Comparison of ENCODE assay signal across 23 cellular contexts in the genomic region with DNA sequence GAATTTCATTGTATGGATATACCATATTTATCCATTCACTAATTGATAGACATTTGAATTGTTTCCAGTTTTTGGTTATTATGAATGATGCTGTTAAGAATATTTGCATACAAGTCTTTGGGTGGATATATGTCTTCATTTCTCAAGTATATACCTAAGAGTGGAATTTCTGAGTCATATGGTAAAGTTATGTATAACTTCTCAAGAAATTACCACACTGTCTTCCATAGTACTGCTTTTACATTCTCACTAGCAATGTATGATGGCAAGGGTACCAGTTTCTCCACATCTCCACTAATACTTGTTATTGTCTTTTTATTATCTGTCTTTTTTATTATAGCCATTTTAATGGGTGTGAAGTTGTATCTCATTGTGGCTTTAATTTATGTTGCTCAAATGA.
"Had no signal": no experiment of that assay in that cellular context is flagged by ENCODE, and none has a peak within 500 bp of the region (broad histone marks: within the 10 kb centered on the region; RNA-seq: fewer than 3 reads in every experiment).

No MANE protein-coding gene starts in this region.

- H3K27me3 Mint-ChIP-seq: activated B cell treated with CpG ODN at 0.5 μM for 24 hours; activated CD4-positive, alpha-beta T cell treated with anti-CD3 and anti-CD28 coated beads, Interleukin-2, amount 10 ng/mL, durations not matched to agents 7 days and 5 days; dendritic cell treated with granulocyte-macrophage colony-stimulating factor and Interleukin-4, amounts not matched to agents 40 ng/mL and 50 ng/mL, for 4 days; T-helper 17 cell had no signal

- H3K4me1 Mint-ChIP-seq: activated B cell treated with CpG ODN at 0.5 μM for 24 hours; activated CD4-positive, alpha-beta T cell treated with anti-CD3 and anti-CD28 coated beads, Interleukin-2, amount 10 ng/mL, durations not matched to agents 7 days and 5 days; nephron had no signal

- H3K9me3 Mint-ChIP-seq: activated B cell treated with CpG ODN at 0.5 μM for 24 hours; dendritic cell treated with granulocyte-macrophage colony-stimulating factor and Interleukin-4, amounts not matched to agents 40 ng/mL and 50 ng/mL, for 4 days had no signal

- H3K27ac Mint-ChIP-seq: activated B cell treated with CpG ODN at 0.5 μM for 24 hours; activated CD4-positive, alpha-beta T cell treated with anti-CD3 and anti-CD28 coated beads, Interleukin-2, amount 10 ng/mL, durations not matched to agents 7 days and 5 days; dendritic cell treated with granulocyte-macrophage colony-stimulating factor and Interleukin-4, amounts not matched to agents 40 ng/mL and 50 ng/mL, for 4 days; nephron; T-helper 17 cell had no signal

- DNase-seq: activated B cell treated with CpG ODN at 0.5 μM for 24 hours; activated CD4-positive, alpha-beta T cell treated with anti-CD3 and anti-CD28 coated beads, Interleukin-2, amount 10 ng/mL, durations not matched to agents 7 days and 5 days; activated effector memory CD4-positive, alpha-beta T cell treated with anti-CD3 and anti-CD28 coated beads, Interleukin-2, amount 50 U/mL, for 16 hours; anterior cingulate cortex; body of pancreas; effector CD4-positive, alpha-beta T cell; foreskin fibroblast; heart right ventricle; islet precursor cell; left cardiac atrium; midbrain; ovary; spleen; stimulated activated CD4-positive, alpha-beta T cell treated with anti-CD3 and anti-CD28 coated beads, Interleukin-4, amount 100 ng/mL, for 1 hour; SW 1271; T-helper 17 cell; transverse colon had no signal

- H3K4me3 Mint-ChIP-seq: activated B cell treated with CpG ODN at 0.5 μM for 24 hours; activated CD4-positive, alpha-beta T cell treated with anti-CD3 and anti-CD28 coated beads, Interleukin-2, amount 10 ng/mL, durations not matched to agents 7 days and 5 days; dendritic cell treated with granulocyte-macrophage colony-stimulating factor and Interleukin-4, amounts not matched to agents 40 ng/mL and 50 ng/mL, for 4 days; nephron; T-helper 17 cell had no signal

- ATAC-seq: body of pancreas, heart right ventricle, left cardiac atrium, T-helper 17 cell had no signal

- H3K27ac ChIP-seq: body of pancreas, heart right ventricle, neutrophil, ovary, prostate gland, right atrium auricular region, SK-N-MC, spleen, transverse colon had no signal
